7 cellular contexts compared by ENCODE assay signal in the genomic region with DNA sequence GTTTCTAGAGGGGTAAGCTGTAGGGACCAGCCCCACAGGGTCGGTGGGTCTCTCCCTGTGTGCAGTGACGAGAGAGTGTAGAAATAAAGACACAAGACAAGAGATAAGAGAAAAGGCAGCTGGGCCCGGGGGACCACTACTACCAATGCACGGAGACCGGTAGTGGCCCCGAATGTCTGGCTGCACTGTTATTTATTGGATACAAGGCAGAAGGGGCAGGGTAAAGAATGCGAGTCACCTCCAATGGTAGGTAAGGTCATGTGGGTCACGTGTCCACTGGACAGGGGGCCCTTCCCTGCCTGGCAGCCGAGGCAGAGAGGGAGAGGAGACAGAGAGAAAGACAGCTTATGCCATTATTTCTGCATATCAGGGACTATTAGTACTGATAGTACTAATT. TPM values are rescaled to one million over a fixed set of nuclear protein-coding genes. Genes with fewer than 3 reads are reported as not detected.
DNase-seq lines count a peak whose midpoint lies in the region; ATAC-seq and TF ChIP-seq lines count a peak whose summit lies in the region.
"Not testable (repeated sequence)": the region's sequence is repeated elsewhere in the genome, so short reads cannot be mapped to it uniquely, and the experiment has no call there.

No MANE protein-coding gene starts in this region.

- not testable (repeated sequence) for H3K4me1 Mint-ChIP-seq in activated naive CD4-positive, alpha-beta T cell treated with anti-CD3 and anti-CD28 coated beads for 36 hours (ENCODE audit: low read depth)

- not testable (repeated sequence) for H3K27ac Mint-ChIP-seq in activated naive CD4-positive, alpha-beta T cell treated with anti-CD3 and anti-CD28 coated beads for 36 hours

- TF ChIP-seq CTCF in DOHH2 (IDR thresholded peaks at IDR 0.05; ENCODE audit: low read depth, low read length, poor library complexity, severe bottlenecking); NB4 (IDR thresholded peaks at IDR 0.05; ENCODE audit: low read depth, low read length); RWPE2 (IDR thresholded peaks at IDR 0.05; ENCODE audit: poor library complexity, severe bottlenecking); cardiac muscle cell (IDR thresholded peaks at IDR 0.05; ENCODE audit: low read depth, low read length); sigmoid colon (IDR thresholded peaks at IDR 0.05): not testable (repeated sequence)

- H3K4ac ChIP-seq in mesenchymal stem cell (ENCODE audit: low read depth in 1 of 2, low read length in 2 of 2): not testable (repeated sequence)

- H3K4me2 ChIP-seq in DOHH2 (ENCODE audit: low read length): peak overlapping the region; percentile 92
- not testable (repeated sequence) for H3K4me2 ChIP-seq in mesenchymal stem cell (ENCODE audit: low read length, poor library complexity, severe bottlenecking)

- not testable (repeated sequence) for H4K8ac ChIP-seq in mesenchymal stem cell (ENCODE audit: low read length)

- ATAC-seq in RWPE2 (ENCODE audit: low read depth): not testable (repeated sequence)

- H4K20me1 ChIP-seq in DOHH2 (ENCODE audit: control insufficient read depth, insufficient read depth, low read depth, low read length): not testable (repeated sequence)

- H4K91ac ChIP-seq in mesenchymal stem cell (ENCODE audit: low read length): not testable (repeated sequence)

- H3K27ac ChIP-seq in DOHH2 (ENCODE audit: low read depth, low read length) (peak overlapping the region; percentile 88), RWPE2 (ENCODE audit: poor library complexity, severe bottlenecking) (peak overlapping the region; percentile 51), cardiac muscle cell (peak overlapping the region; percentile 59)
- H3K27ac ChIP-seq in mesenchymal stem cell (ENCODE audit: low read length, poor library complexity, severe bottlenecking); sigmoid colon: not testable (repeated sequence)

- peak overlapping the region; percentile 86 for H3K4me3 ChIP-seq in DOHH2 (ENCODE audit: low read length)
- peak overlapping the region; percentile 80 for H3K4me3 ChIP-seq in NB4 (ENCODE audit: low read depth, low read length)
- H3K4me3 ChIP-seq in RWPE2 (ENCODE audit: severe bottlenecking); cardiac muscle cell; mesenchymal stem cell (ENCODE audit: insufficient read depth in 1 of 2, low read depth in 1 of 2, low read length in 2 of 2); sigmoid colon: not testable (repeated sequence)

- H3K9ac ChIP-seq in mesenchymal stem cell (ENCODE audit: low read length): peak overlapping the region; percentile 90

- H2AFZ ChIP-seq in mesenchymal stem cell (ENCODE audit: low read depth, low read length): not testable (repeated sequence)

- not testable (repeated sequence) for H3K14ac ChIP-seq in mesenchymal stem cell (ENCODE audit: low read length in 2 of 2)

- not testable (repeated sequence) for H3K9me2 ChIP-seq in DOHH2 (replicated peaks; ENCODE audit: control insufficient read depth, low read length)

- not testable (repeated sequence) for H3K9me3 Mint-ChIP-seq in activated naive CD4-positive, alpha-beta T cell treated with anti-CD3 and anti-CD28 coated beads for 36 hours

- H3K4me1 ChIP-seq in DOHH2 (ENCODE audit: control insufficient read depth, low read length): peaks cover 55% of the 10 kb centered on the region
- not testable (repeated sequence) for H3K4me1 ChIP-seq in RWPE2 (ENCODE audit: insufficient read depth, poor library complexity, severe bottlenecking)
- peaks cover 50% of the 10 kb centered on the region for H3K4me1 ChIP-seq in cardiac muscle cell (ENCODE audit: low read depth)
- H3K4me1 ChIP-seq in mesenchymal stem cell (ENCODE audit: control insufficient read depth, insufficient read depth, low read depth, low read length): peaks cover 23% of the 10 kb centered on the region
- peaks cover 0 to 25% (median 20%) of the 10 kb centered on the region in 4 donors for H3K4me1 ChIP-seq in sigmoid colon

- DNase-seq in NB4 (ENCODE audit: low read depth); RWPE2 (ENCODE audit: low spot score); activated naive CD4-positive, alpha-beta T cell treated with anti-CD3 and anti-CD28 coated beads for 36 hours; cardiac muscle cell (ENCODE audit: low read depth in 1 of 2, low spot score in 1 of 2); mesenchymal stem cell: not testable (repeated sequence)
- DNase-seq in sigmoid colon: peak; percentile 49

- not testable (repeated sequence) for H2BK120ac ChIP-seq in mesenchymal stem cell (ENCODE audit: low read depth, low read length)

- H3K23ac ChIP-seq in mesenchymal stem cell (ENCODE audit: low read length in 2 of 2): not testable (repeated sequence)

- intact Hi-C loops in activated naive CD4-positive, alpha-beta T cell treated with anti-CD3 and anti-CD28 coated beads for 36 hours (cut with micrococcal nuclease); sigmoid colon (cut with DNase I): not testable (repeated sequence)

- H2BK12ac ChIP-seq in mesenchymal stem cell (ENCODE audit: low read length in 2 of 2): not testable (repeated sequence)

- WGBS in mesenchymal stem cell: 95% methylated on average over 6 of the region's 9 CpGs
- WGBS in sigmoid colon, 2 donors: 86 to 91% methylated on average over 9 of the region's 9 CpGs

- H2BK5ac ChIP-seq in mesenchymal stem cell (ENCODE audit: low read depth, low read length, poor library complexity, severe bottlenecking): not testable (repeated sequence)

- not testable (repeated sequence) for TF ChIP-seq EP300 in sigmoid colon (IDR thresholded peaks at IDR 0.05)

- peaks cover 24% of the 10 kb centered on the region for H3K79me2 ChIP-seq in DOHH2 (ENCODE audit: control insufficient read depth, low read length)

- H3K79me1 ChIP-seq in mesenchymal stem cell (replicated peaks; ENCODE audit: low read length, poor library complexity, severe bottlenecking): not testable (repeated sequence)

- TF ChIP-seq POLR2A in NB4 (IDR thresholded peaks at IDR 0.05; ENCODE audit: extremely low read depth, insufficient read length); sigmoid colon (IDR thresholded peaks at IDR 0.05): not testable (repeated sequence)

- H3K36me3 Mint-ChIP-seq in activated naive CD4-positive, alpha-beta T cell treated with anti-CD3 and anti-CD28 coated beads for 36 hours (ENCODE audit: low read depth): not testable (repeated sequence)

- H3K27me3 Mint-ChIP-seq in activated naive CD4-positive, alpha-beta T cell treated with anti-CD3 and anti-CD28 coated beads for 36 hours (ENCODE audit: low read depth): not testable (repeated sequence)

- not testable (repeated sequence) for H3K18ac ChIP-seq in mesenchymal stem cell (ENCODE audit: low read depth in 1 of 2, low read length in 2 of 2)

- H3F3A ChIP-seq in DOHH2 (ENCODE audit: control insufficient read depth, insufficient read depth): peaks cover 35% of the 10 kb centered on the region

- H3K9me3 ChIP-seq in DOHH2 (ENCODE audit: control insufficient read depth, insufficient read depth, low read length); RWPE2 (ENCODE audit: severe bottlenecking); cardiac muscle cell (ENCODE audit: low read depth); mesenchymal stem cell (ENCODE audit: control insufficient read depth, low read length); sigmoid colon: not testable (repeated sequence)

- not testable (repeated sequence) for H2AK5ac ChIP-seq in mesenchymal stem cell (ENCODE audit: low read length, severe bottlenecking)

- H3K27me3 ChIP-seq in DOHH2 (ENCODE audit: control insufficient read depth, low read length); RWPE2 (ENCODE audit: insufficient read depth, poor library complexity, severe bottlenecking); cardiac muscle cell; mesenchymal stem cell (ENCODE audit: control insufficient read depth in 1 of 2, insufficient read depth in 1 of 2, low read length in 2 of 2); sigmoid colon: not testable (repeated sequence)

- H3K4me3 Mint-ChIP-seq in activated naive CD4-positive, alpha-beta T cell treated with anti-CD3 and anti-CD28 coated beads for 36 hours: peak overlapping the region; percentile 34

- CTCF ChIA-PET in activated naive CD4-positive, alpha-beta T cell treated with anti-CD3 and anti-CD28 coated beads for 36 hours (lab: Charles Lee): not testable (repeated sequence)

- H2BK15ac ChIP-seq in mesenchymal stem cell (ENCODE audit: low read depth, poor library complexity, severe bottlenecking): not testable (repeated sequence)

- peaks cover 28% of the 10 kb centered on the region for H3K36me3 ChIP-seq in DOHH2 (ENCODE audit: control insufficient read depth, low read length)
- not testable (repeated sequence) for H3K36me3 ChIP-seq in RWPE2 (ENCODE audit: low read depth); cardiac muscle cell; sigmoid colon
- H3K36me3 ChIP-seq in mesenchymal stem cell (ENCODE audit: control insufficient read depth in 1 of 2, insufficient read depth in 2 of 2, low read depth in 1 of 2, low read length in 2 of 2): peaks cover 29 to 35% of the 10 kb centered on the region in 2 experiments

RNA-seq across cellular contexts. Expression of a gene that starts 2.9 kb away (rescaled TPM):
- total RNA-seq in activated naive CD4-positive, alpha-beta T cell treated with anti-CD3 and anti-CD28 coated beads for 36 hours: under 1 TPM; 0.10 to 0.57 TPM
- total RNA-seq in cardiac muscle cell (112 and 118 TPM in 2 replicates), sigmoid colon (1 to 10 TPM; 2.3 to 7.8 (median 4.5) TPM)
- polyA plus RNA-seq in cardiac muscle cell (77.3 and 78.2 TPM in 2 replicates), sigmoid colon (1 to 10 TPM; 1.2 to 4.9 (median 4.2) TPM)
- 0.48 TPM for polyA plus RNA-seq in mesenchymal stem cell (2013, experiment 1 of 2)
- polyA plus RNA-seq in mesenchymal stem cell (2013, experiment 2 of 2): 0.49 TPM

RNA-seq across cellular contexts. Expression of a gene that starts 40.2 kb away (rescaled TPM):
- 10 to 100 TPM; 14.3 to 14.7 TPM for total RNA-seq in activated naive CD4-positive, alpha-beta T cell treated with anti-CD3 and anti-CD28 coated beads for 36 hours
- total RNA-seq in cardiac muscle cell (21.2 and 32.4 TPM in 2 replicates), sigmoid colon (10 to 100 TPM; 20.6 to 33.0 (median 27.6) TPM)
- polyA plus RNA-seq in cardiac muscle cell (23.7 and 36.2 TPM in 2 replicates), sigmoid colon (10 to 100 TPM in 1 of 3 donors, 1 to 10 TPM in 2; 6.6 to 10.2 (median 7.9) TPM)
- 7.1 TPM for polyA plus RNA-seq in mesenchymal stem cell (2013, experiment 1 of 2)
- 6.5 TPM for polyA plus RNA-seq in mesenchymal stem cell (2013, experiment 2 of 2)

Comparison
In these comparisons a context has a peak if more than half of its experiments do, and no peak if none do; other contexts are left out.
1. RNA of a gene that starts 2.9 kb away (total RNA-seq): 112 to 118 TPM in cardiac muscle cell; 2.3 to 7.8 TPM in sigmoid colon and 0.10 to 0.57 TPM in activated naive CD4-positive, alpha-beta T cell treated with anti-CD3 and anti-CD28 coated beads for 36 hours; every median in the first group is over 10 times any median in the second.